Comparison of ENCODE assay signal across 17 cellular contexts in the genomic region with DNA sequence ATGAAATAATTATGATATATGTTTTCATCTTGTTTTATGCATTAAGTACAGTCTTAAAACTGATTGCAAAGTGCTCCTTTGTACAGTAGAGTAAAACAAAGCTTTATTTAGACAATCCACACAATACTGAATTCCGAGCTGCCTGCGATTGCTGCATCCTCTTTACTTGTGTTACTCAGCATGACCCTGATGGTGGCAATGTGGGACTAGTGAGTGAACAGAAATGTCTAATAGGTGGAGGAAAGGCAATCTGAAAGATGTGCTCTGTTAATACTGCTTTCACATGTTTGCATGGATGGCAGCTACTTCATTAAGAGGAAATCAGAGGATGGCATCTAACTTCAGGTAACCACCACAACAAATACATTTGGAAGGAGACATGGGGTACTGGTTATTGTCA.
DNase-seq lines count a peak whose midpoint lies in the region; ATAC-seq and TF ChIP-seq lines count a peak whose summit lies in the region.
"Had no signal": no experiment of that assay in that cellular context is flagged by ENCODE, and none has a peak within 500 bp of the region (broad histone marks: within the 10 kb centered on the region; RNA-seq: fewer than 3 reads in every experiment).

No MANE protein-coding gene starts in this region.

- TF ChIP-seq EP300 in neural cell (conservative IDR thresholded peaks at IDR 0.05; ENCODE audit: poor library complexity, severe bottlenecking), result peak; percentile 34

- H3K27me3 ChIP-seq in RWPE2 (ENCODE audit: insufficient read depth, poor library complexity, severe bottlenecking) (peaks cover 10% of the 10 kb centered on the region), neural cell (ENCODE audit: insufficient read depth, low read depth, low read length) (no peaks in the 10 kb centered on the region)

- H3K27ac ChIP-seq in RWPE2 (ENCODE audit: poor library complexity, severe bottlenecking) (no peak overlapping the region), neural cell (ENCODE audit: low read length) (peak overlapping the region; percentile 63)

- H3K9ac ChIP-seq in neural cell (ENCODE audit: low read length), result peak overlapping the region; percentile 18

- H3K9me2 ChIP-seq in neural cell (ENCODE audit: insufficient read depth, low read length), result no peaks in the 10 kb centered on the region

- H3K4me1 ChIP-seq in RWPE2 (ENCODE audit: insufficient read depth, poor library complexity, severe bottlenecking), result no peaks in the 10 kb centered on the region

- TF ChIP-seq CTCF in RWPE2 (IDR thresholded peaks at IDR 0.05; ENCODE audit: poor library complexity, severe bottlenecking) (peak; percentile 38), neural cell (IDR thresholded peaks at IDR 0.05; ENCODE audit: poor library complexity, severe bottlenecking) (peak; percentile 83)

- H3K9me3 ChIP-seq in RWPE2 (ENCODE audit: severe bottlenecking) (no peaks in the 10 kb centered on the region), neural cell (ENCODE audit: low read length) (no peaks in the 10 kb centered on the region)

- peak overlapping the region; percentile 12 for H3K4me2 ChIP-seq in neural cell (ENCODE audit: low read length)

- peak; percentile 41; the same call in 1 of the 3 replicates for ATAC-seq in RWPE2 (ENCODE audit: low read depth)
- no peak for ATAC-seq in HG03520 (IDR thresholded peaks at IDR 0.05; ENCODE audit: unreplicated experiment)
- ATAC-seq: activated CD8-positive, alpha-beta memory T cell treated with anti-CD3 and anti-CD28 coated beads, Interleukin-2, amount 10 ng/mL, durations not matched to agents 7 days and 5 days; esophagus mucosa; stimulated activated naive CD8-positive, alpha-beta T cell treated with anti-CD3 and anti-CD28 coated beads, Interleukin-15, amount 100 ng/mL, for 72 hours had no signal

- H3K4me3 ChIP-seq in RWPE2 (ENCODE audit: severe bottlenecking) (no peak overlapping the region), neural cell (ENCODE audit: low read length) (no peak overlapping the region)

- DNase-seq in NCI-H1092 treated with DMSO at 0.1 percent for 48 hours (lab: John Stamatoyannopoulos, UW) (peak; percentile 8), NCI-H1092 (lab: John Stamatoyannopoulos, UW) (no peak), NCI-H1417 (lab: John Stamatoyannopoulos, UW) (peak; percentile 11 to 77 (median 38)), RWPE2 (ENCODE audit: low spot score) (no peak), T1000 (lab: John Stamatoyannopoulos, UW) (no peak)
- no peak for DNase-seq in activated effector memory CD4-positive, alpha-beta T cell treated with anti-CD3 and anti-CD28 coated beads, Interleukin-2, amount 50 U/mL, for 16 hours
- DNase-seq: 8988T; activated B cell treated with CpG ODN at 0.5 μM for 24 hours; activated CD8-positive, alpha-beta memory T cell treated with anti-CD3 and anti-CD28 coated beads, Interleukin-2, amount 10 ng/mL, durations not matched to agents 7 days and 5 days; activated naive CD4-positive, alpha-beta T cell; CD4-positive, CD25-positive, alpha-beta regulatory T cell; kidney glomerular epithelial cell; posterior cingulate gyrus; stimulated activated naive CD8-positive, alpha-beta T cell treated with anti-CD3 and anti-CD28 coated beads, Interleukin-15, amount 100 ng/mL, for 72 hours had no signal

- no peaks in the 10 kb centered on the region for H4K20me1 ChIP-seq in neural cell (ENCODE audit: insufficient read depth)

- TF ChIP-seq RAD21 in neural cell (conservative IDR thresholded peaks at IDR 0.05), result peak; percentile 91

- H3K36me3 ChIP-seq in RWPE2 (ENCODE audit: low read depth), result no peaks in the 10 kb centered on the region
- H3K36me3 ChIP-seq in neural cell (ENCODE audit: insufficient read depth, low read length), result no peaks in the 10 kb centered on the region

- H3F3A ChIP-seq in neural cell (ENCODE audit: insufficient read depth, low read length, poor library complexity, severe bottlenecking), result no peaks in the 10 kb centered on the region

- no peaks in the 10 kb centered on the region for H3K79me2 ChIP-seq in neural cell (replicated peaks; ENCODE audit: insufficient read depth, low read length)

- H2AFZ ChIP-seq in neural cell (ENCODE audit: low read depth, low read length), result no peak overlapping the region

TF ChIP-seq in neural cell, 6 proteins besides CTCF, POLR2A, EP300 and RAD21:
- TF ChIP-seq SMC3 (conservative IDR thresholded peaks at IDR 0.05; ENCODE audit: poor library complexity), result peak; percentile 84
- TF ChIP-seq POLR2AphosphoS5 (IDR thresholded peaks at IDR 0.05), result peak; percentile 12
- TF ChIP-seq TAF1 (IDR thresholded peaks at IDR 0.05; ENCODE audit: low read depth), result no peak

Comparison
In these comparisons a context has a peak if more than half of its experiments do, and no peak if none do; other contexts are left out.
1. DNase-seq: peak in NCI-H1092 treated with DMSO at 0.1 percent for 48 hours (single experiment) and NCI-H1417 (3 of 3); none in NCI-H1092 (single experiment), RWPE2 (single experiment), T1000 (single experiment) and activated effector memory CD4-positive, alpha-beta T cell treated with anti-CD3 and anti-CD28 coated beads, Interleukin-2, amount 50 U/mL, for 16 hours (single experiment).